1 cellular context compared by ENCODE assay signal in genomic region chrX:130351567-130351966, GRCh38.
TF ChIP-seq lines count a peak whose summit lies in the region.

No MANE protein-coding gene starts in this region.

TF ChIP-seq in A549, 52 proteins besides CTCF, POLR2A, EP300 and RAD21 (continued from another document):
- no peak for TF ChIP-seq MAZ (IDR thresholded peaks at IDR 0.05; ENCODE audit: borderline replicate concordance, low read depth, low read length)
- no peak for TF ChIP-seq ZNF302 (CRISPR knock-in tag; IDR thresholded peaks at IDR 0.05)
- no peak for TF ChIP-seq FOSL2 (IDR thresholded peaks at IDR 0.05)
- no peak for TF ChIP-seq FOSL2 (CRISPR knock-in tag; IDR thresholded peaks at IDR 0.05)
- TF ChIP-seq PBX3 (IDR thresholded peaks at IDR 0.05) = no peak
